ENCODE assay signal across 8 cellular contexts in the genomic region with DNA sequence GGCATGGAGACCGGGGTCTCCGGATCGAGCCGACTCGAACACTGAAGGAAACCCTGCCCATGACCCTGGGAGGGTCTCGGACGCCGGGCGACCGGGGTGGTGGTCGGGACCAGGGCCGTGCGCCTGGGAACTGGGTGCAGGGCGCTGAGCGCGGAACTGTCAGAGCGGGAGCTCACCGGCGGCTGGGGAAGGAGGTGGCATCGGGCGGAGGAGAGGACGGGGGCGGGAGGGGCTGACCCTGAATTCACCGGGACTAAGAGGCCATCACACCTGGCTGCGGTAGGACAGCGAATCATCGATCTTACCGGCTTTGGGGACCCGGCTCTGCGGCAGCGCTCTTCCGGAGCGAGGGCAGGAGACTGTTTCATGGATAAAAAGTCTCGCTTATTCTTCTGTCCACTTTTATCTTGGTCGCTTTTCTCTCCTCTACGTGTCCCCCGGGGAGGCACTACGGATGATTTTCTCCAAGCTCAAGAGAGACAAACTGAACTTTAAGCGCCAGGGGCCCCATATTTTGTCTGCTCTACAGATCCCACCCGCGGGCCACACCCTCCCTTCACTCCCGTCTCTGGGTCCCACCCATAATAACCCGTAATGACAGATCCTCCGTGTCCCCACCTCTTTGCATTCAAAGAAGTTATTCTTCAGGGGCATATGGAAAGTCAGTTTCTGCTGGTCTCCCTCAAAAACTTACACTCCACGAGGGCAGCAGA. TPM values are rescaled to one million over a fixed set of nuclear protein-coding genes. Genes with fewer than 3 reads are reported as not detected.
DNase-seq lines count a peak whose midpoint lies in the region; ATAC-seq, FAIRE-seq and TF ChIP-seq lines count a peak whose summit lies in the region.

A gene with protein sequence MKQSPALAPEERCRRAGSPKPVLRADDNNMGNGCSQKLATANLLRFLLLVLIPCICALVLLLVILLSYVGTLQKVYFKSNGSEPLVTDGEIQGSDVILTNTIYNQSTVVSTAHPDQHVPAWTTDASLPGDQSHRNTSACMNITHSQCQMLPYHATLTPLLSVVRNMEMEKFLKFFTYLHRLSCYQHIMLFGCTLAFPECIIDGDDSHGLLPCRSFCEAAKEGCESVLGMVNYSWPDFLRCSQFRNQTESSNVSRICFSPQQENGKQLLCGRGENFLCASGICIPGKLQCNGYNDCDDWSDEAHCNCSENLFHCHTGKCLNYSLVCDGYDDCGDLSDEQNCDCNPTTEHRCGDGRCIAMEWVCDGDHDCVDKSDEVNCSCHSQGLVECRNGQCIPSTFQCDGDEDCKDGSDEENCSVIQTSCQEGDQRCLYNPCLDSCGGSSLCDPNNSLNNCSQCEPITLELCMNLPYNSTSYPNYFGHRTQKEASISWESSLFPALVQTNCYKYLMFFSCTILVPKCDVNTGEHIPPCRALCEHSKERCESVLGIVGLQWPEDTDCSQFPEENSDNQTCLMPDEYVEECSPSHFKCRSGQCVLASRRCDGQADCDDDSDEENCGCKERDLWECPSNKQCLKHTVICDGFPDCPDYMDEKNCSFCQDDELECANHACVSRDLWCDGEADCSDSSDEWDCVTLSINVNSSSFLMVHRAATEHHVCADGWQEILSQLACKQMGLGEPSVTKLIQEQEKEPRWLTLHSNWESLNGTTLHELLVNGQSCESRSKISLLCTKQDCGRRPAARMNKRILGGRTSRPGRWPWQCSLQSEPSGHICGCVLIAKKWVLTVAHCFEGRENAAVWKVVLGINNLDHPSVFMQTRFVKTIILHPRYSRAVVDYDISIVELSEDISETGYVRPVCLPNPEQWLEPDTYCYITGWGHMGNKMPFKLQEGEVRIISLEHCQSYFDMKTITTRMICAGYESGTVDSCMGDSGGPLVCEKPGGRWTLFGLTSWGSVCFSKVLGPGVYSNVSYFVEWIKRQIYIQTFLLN (minus strand): TSS at position 486 of the 713 bp plus-strand sequence. CDS start 118 bp downstream, at position 368.

- H3K27me3 Mint-ChIP-seq in dendritic cell treated with granulocyte-macrophage colony-stimulating factor and Interleukin-4, amounts not matched to agents 40 ng/mL and 50 ng/mL, for 4 days, result peaks cover 30% of the 10 kb centered on the region

- peak; percentile 18 for FAIRE-seq in GM18507 (lab: Jason Lieb, UNC)

- H3K4me3 Mint-ChIP-seq in dendritic cell treated with granulocyte-macrophage colony-stimulating factor and Interleukin-4, amounts not matched to agents 40 ng/mL and 50 ng/mL, for 4 days, result peak within 1 kb of the TSS; percentile 70

- DNase-seq in GM18507 (ENCODE audit: extremely low spot score, insufficient read length, low read depth) (no peak), RWPE2 (ENCODE audit: low spot score) (no peak), mesendoderm (peak; percentile 29), tibial artery (peak in 1 of 2 donors; percentile 63), SK-N-DZ (ENCODE audit: low spot score) (no peak)

- no peak within 1 kb of the TSS for H3K18ac ChIP-seq in mesendoderm (ENCODE audit: low read length)

- H3K4me1 ChIP-seq in RWPE2 (ENCODE audit: insufficient read depth, poor library complexity, severe bottlenecking) (peaks cover 6% of the 10 kb centered on the region), mesendoderm (ENCODE audit: control insufficient read depth, low read depth, low read length) (peaks cover 5% of the 10 kb centered on the region), tibial artery (peaks cover 0 to 42% (median 20%) of the 10 kb centered on the region in 4 donors)

- H2BK120ac ChIP-seq in mesendoderm (ENCODE audit: low read depth, low read length), result no peak within 1 kb of the TSS

- no peak within 1 kb of the TSS for H3K23ac ChIP-seq in mesendoderm (ENCODE audit: low read length)

- TF ChIP-seq CTCF in RWPE2 (IDR thresholded peaks at IDR 0.05; ENCODE audit: poor library complexity, severe bottlenecking), result no peak
- TF ChIP-seq CTCF in tibial artery (IDR thresholded peaks at IDR 0.05), result no peak

- H3K4me1 Mint-ChIP-seq in dendritic cell treated with granulocyte-macrophage colony-stimulating factor and Interleukin-4, amounts not matched to agents 40 ng/mL and 50 ng/mL, for 4 days (ENCODE audit: low read depth), result peaks cover 37% of the 10 kb centered on the region

- H3K4me3 ChIP-seq in RWPE2 (ENCODE audit: severe bottlenecking) (peak within 1 kb of the TSS; percentile 41), mesendoderm (ENCODE audit: low read length) (peak within 1 kb of the TSS; percentile 44), tibial artery (peak within 1 kb of the TSS; percentile 51 to 58)

- no peaks in the 10 kb centered on the region for H3K79me1 ChIP-seq in mesendoderm (ENCODE audit: low read length)

- H4K8ac ChIP-seq in mesendoderm (ENCODE audit: low read depth, low read length), result no peak within 1 kb of the TSS

- H3K9me3 ChIP-seq in RWPE2 (ENCODE audit: severe bottlenecking) (no peaks in the 10 kb centered on the region), tibial artery (no peaks in the 10 kb centered on the region)

- no CpG with 5 or more reads among the region's 45 CpGs for WGBS in mesendoderm (ENCODE audit: extremely low coverage, insufficient coverage, low lambda C conversion rate)

- peaks cover 7% of the 10 kb centered on the region for H3K9me3 Mint-ChIP-seq in dendritic cell treated with granulocyte-macrophage colony-stimulating factor and Interleukin-4, amounts not matched to agents 40 ng/mL and 50 ng/mL, for 4 days

- no peak within 1 kb of the TSS for H2BK5ac ChIP-seq in mesendoderm (ENCODE audit: low read length)

- H3K27ac Mint-ChIP-seq in dendritic cell treated with granulocyte-macrophage colony-stimulating factor and Interleukin-4, amounts not matched to agents 40 ng/mL and 50 ng/mL, for 4 days, result peak within 1 kb of the TSS; percentile 17

- peaks cover 5% of the 10 kb centered on the region for H3K36me3 Mint-ChIP-seq in dendritic cell treated with granulocyte-macrophage colony-stimulating factor and Interleukin-4, amounts not matched to agents 40 ng/mL and 50 ng/mL, for 4 days (ENCODE audit: low read depth)

- H3K27me3 ChIP-seq in RWPE2 (ENCODE audit: insufficient read depth, poor library complexity, severe bottlenecking), result no peaks in the 10 kb centered on the region
- H3K27me3 ChIP-seq in mesendoderm (ENCODE audit: insufficient read depth, low read length, poor library complexity), result no peaks in the 10 kb centered on the region
- no peaks in the 10 kb centered on the region for H3K27me3 ChIP-seq in tibial artery

- H2AK5ac ChIP-seq in mesendoderm (ENCODE audit: low read length), result no peak within 1 kb of the TSS

- H3K9ac ChIP-seq in mesendoderm (ENCODE audit: low read length), result peak within 1 kb of the TSS; percentile 63

- intact Hi-C loops in dendritic cell treated with granulocyte-macrophage colony-stimulating factor and Interleukin-4, amounts not matched to agents 40 ng/mL and 50 ng/mL, for 4 days (cut with micrococcal nuclease), result loop anchor here (5.0 kb wide), 2 partner anchors 90 to 150 kb away; no protein-coding TSS in a partner anchor
- intact Hi-C loops in tibial artery (cut with DNase I; ENCODE audit: low total_unique reads), result loop anchor here (10.0 kb wide), 1 partner anchor 133 kb away; no protein-coding TSS in a partner anchor

- H3K56ac ChIP-seq in mesendoderm (ENCODE audit: low read length), result peak within 1 kb of the TSS; percentile 88

- no peaks in the 10 kb centered on the region for H3K79me2 ChIP-seq in mesendoderm (ENCODE audit: control insufficient read depth, insufficient read depth, low read length)

- ATAC-seq in HG02763 (IDR thresholded peaks at IDR 0.05; ENCODE audit: unreplicated experiment), result peak; percentile 16
- ATAC-seq in RWPE2 (ENCODE audit: low read depth), result peak; percentile 33
- ATAC-seq in HG02623 (IDR thresholded peaks at IDR 0.05; ENCODE audit: unreplicated experiment), result no peak

- H3K27ac ChIP-seq in RWPE2 (ENCODE audit: poor library complexity, severe bottlenecking), result no peak within 1 kb of the TSS
- H3K27ac ChIP-seq in mesendoderm (ENCODE audit: low read depth, low read length), result no peak within 1 kb of the TSS
- peak within 1 kb of the TSS in 1 of 2 donors; percentile 35 for H3K27ac ChIP-seq in tibial artery

- H3K4me2 ChIP-seq in mesendoderm (ENCODE audit: low read length), result peak within 1 kb of the TSS; percentile 83

- H2BK15ac ChIP-seq in mesendoderm (replicated peaks; ENCODE audit: low read depth), result no peak within 1 kb of the TSS

- H3K4ac ChIP-seq in mesendoderm (ENCODE audit: low read depth, low read length), result no peak within 1 kb of the TSS

- H3K36me3 ChIP-seq in RWPE2 (ENCODE audit: low read depth) (peaks cover 6% of the 10 kb centered on the region), mesendoderm (ENCODE audit: control insufficient read depth, insufficient read depth, low read length) (no peaks in the 10 kb centered on the region), tibial artery (peaks cover 0 to 4% (median 0%) of the 10 kb centered on the region in 3 donors)

- no peak within 1 kb of the TSS for H4K5ac ChIP-seq in mesendoderm (ENCODE audit: low read length)

RNA-seq across cellular contexts. Expression of the gene that starts here (rescaled TPM):
- 0.13 TPM for polyA plus RNA-seq in mesendoderm (2013, experiment 1 of 2)
- polyA plus RNA-seq in mesendoderm (2013, experiment 2 of 2), result 0.07 TPM
- polyA plus RNA-seq in SK-N-DZ (2014; cell fraction: cytosol; rRNA removed), result 0.31 TPM in 1 of 2 replicates, not detected in the other
- 0.15 and 0.47 TPM in 2 replicates for polyA plus RNA-seq in SK-N-DZ (2014; cell fraction: nucleus; rRNA removed)
